Comparison of ENCODE assay signal across 32 cellular contexts in the genomic region with DNA sequence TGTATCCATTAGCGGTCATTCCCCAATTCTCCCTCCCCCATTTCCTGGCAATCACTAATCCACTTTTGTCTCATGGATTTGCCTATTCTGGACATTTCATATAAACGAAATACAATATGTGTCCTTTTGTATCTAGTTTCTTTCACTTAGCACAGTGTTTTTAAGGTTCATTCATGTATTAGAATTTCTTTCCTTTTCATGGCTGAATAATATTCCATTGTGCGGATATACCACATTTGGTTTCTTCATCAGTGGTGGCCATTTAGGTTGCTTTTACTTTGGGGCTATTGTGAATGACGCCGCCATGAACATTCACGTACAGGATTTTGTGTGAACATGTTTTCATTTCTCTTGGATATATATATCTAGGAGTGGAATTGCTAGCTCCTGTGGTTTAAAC.
"Had no signal": no experiment of that assay in that cellular context is flagged by ENCODE, and none has a peak within 500 bp of the region (broad histone marks: within the 10 kb centered on the region; RNA-seq: fewer than 3 reads in every experiment).

No MANE protein-coding gene starts in this region.

- H3K9me3 ChIP-seq: lower lobe of right lung, mucosa of descending colon, tibial nerve had no signal

- ATAC-seq: activated naive CD8-positive, alpha-beta T cell treated with anti-CD3 and anti-CD28 coated beads, Interleukin-2, amount 50 U/mL, for 24 hours; activated T-cell treated with anti-CD3 and anti-CD28 coated beads, Interleukin-2, amount 50 U/mL, for 72 hours; effector memory CD8-positive, alpha-beta T cell; esophagus mucosa; left lobe of liver; lower lobe of right lung; mucosa of descending colon; sciatic nerve had no signal

- DNase-seq: activated CD4-positive, alpha-beta T cell treated with anti-CD3 and anti-CD28 coated beads for 1 hour; activated CD4-positive, alpha-beta T cell treated with anti-CD3 and anti-CD28 coated beads, Interleukin-2, amount 50 U/mL, for 4 hours; activated gamma-delta T cell; activated naive CD4-positive, alpha-beta T cell treated with anti-CD3 and anti-CD28 coated beads, Interleukin-2, amount 50 U/mL, for 16 hours; activated naive CD8-positive, alpha-beta T cell treated with anti-CD3 and anti-CD28 coated beads, Interleukin-2, amount 50 U/mL, for 24 hours; activated T-cell treated with anti-CD3 and anti-CD28 coated beads, Interleukin-2, amount 50 U/mL, for 72 hours; central memory CD4-positive, alpha-beta T cell; dorsolateral prefrontal cortex; effector memory CD8-positive, alpha-beta T cell; glutamatergic neuron; immature natural killer cell; lower lobe of right lung; mesendoderm; mucosa of descending colon; naive B cell; nucleus accumbens; small intestine; stimulated activated CD4-positive, alpha-beta T cell treated with anti-CD3 and anti-CD28 coated beads, Interleukin-15, amount 100 ng/mL, for 24 hours; stimulated activated CD4-positive, alpha-beta T cell treated with anti-CD3 and anti-CD28 coated beads, Interleukin-4, amount 100 ng/mL, for 1 hour; stimulated activated naive CD4-positive, alpha-beta T cell treated with Interleukin-2 at 50 U/mL for 16 hours; substantia nigra; WERI-Rb-1 had no signal

- H3K4me3 Mint-ChIP-seq: activated naive CD8-positive, alpha-beta T cell treated with anti-CD3 and anti-CD28 coated beads, Interleukin-2, amount 50 U/mL, for 24 hours; brain; effector memory CD8-positive, alpha-beta T cell; immature natural killer cell; naive B cell had no signal

- H3K36me3 Mint-ChIP-seq: brain, naive B cell had no signal

- H2AFZ ChIP-seq: hepatocyte had no signal

- H3K27me3 Mint-ChIP-seq: activated naive CD8-positive, alpha-beta T cell treated with anti-CD3 and anti-CD28 coated beads, Interleukin-2, amount 50 U/mL, for 24 hours; effector memory CD8-positive, alpha-beta T cell had no signal

- FAIRE-seq: colon, endothelial cell of umbilical vein, frontal cortex, small intestine, TTC549 had no signal

- H3K4me1 Mint-ChIP-seq: naive B cell had no signal

- H3K36me3 ChIP-seq: WERI-Rb-1 had no signal

- H3K27me3 ChIP-seq: dorsolateral prefrontal cortex, hepatocyte, tibial nerve had no signal

- H3K4me2 ChIP-seq: hepatocyte had no signal

- H3K9me3 Mint-ChIP-seq: effector memory CD8-positive, alpha-beta T cell; immature natural killer cell had no signal

- H3K4me3 ChIP-seq: dorsolateral prefrontal cortex, hepatocyte, lower lobe of right lung, mucosa of descending colon, tibial nerve had no signal

- H3K27ac Mint-ChIP-seq: brain; effector memory CD8-positive, alpha-beta T cell had no signal

- H3K27ac ChIP-seq: lower lobe of right lung, WERI-Rb-1 had no signal
